1 cellular context compared by ENCODE assay signal in genomic region chr12:88390811-88391210, GRCh38.
TF ChIP-seq lines count a peak whose summit lies in the region.

No MANE protein-coding gene starts in this region.

TF ChIP-seq in IMR-90, 13 proteins besides CTCF, POLR2A, EP300 and RAD21:
- TF ChIP-seq NFE2L2 (IDR thresholded peaks at IDR 0.05; ENCODE audit: low read depth, low read length): no peak
TF ChIP-seq in IMR-90: peak in this region for 0.
